Comparison of ENCODE assay signal across 26 cellular contexts in genomic region chr2:241070361-241070760, GRCh38. TPM values are rescaled to one million over a fixed set of nuclear protein-coding genes. Genes with fewer than 3 reads are reported as not detected.
DNase-seq lines count a peak whose midpoint lies in the region; ATAC-seq and TF ChIP-seq lines count a peak whose summit lies in the region.
"Had no signal": no experiment of that assay in that cellular context is flagged by ENCODE, and none has a peak within 500 bp of the region (broad histone marks: within the 10 kb centered on the region; RNA-seq: fewer than 3 reads in every experiment).

No MANE protein-coding gene starts in this region.

- H3K27ac Mint-ChIP-seq in activated CD4-positive, alpha-beta memory T cell treated with anti-CD3 and anti-CD28 coated beads, Interleukin-2, amount 10 ng/mL, durations not matched to agents 7 days and 5 days: no peak overlapping the region
- no peak overlapping the region for H3K27ac Mint-ChIP-seq in activated CD4-positive, alpha-beta memory T cell treated with anti-CD3 and anti-CD28 coated beads for 36 hours
- H3K27ac Mint-ChIP-seq in neural progenitor cell: peak overlapping the region; percentile 33
- no peak overlapping the region for H3K27ac Mint-ChIP-seq in type B pancreatic cell
- H3K27ac Mint-ChIP-seq: CD14-positive monocyte, HFFc6 had no signal

- H3K9me3 ChIP-seq in neural progenitor cell (ENCODE audit: low read depth): no peaks in the 10 kb centered on the region
- H3K9me3 ChIP-seq: BE2C, HAP-1 had no signal

- no peaks in the 10 kb centered on the region for H3K4me1 ChIP-seq in neural progenitor cell
- H3K4me1 ChIP-seq: BE2C, HAP-1 had no signal

- ATAC-seq in left cardiac atrium (no peak), left ventricle myocardium superior (no peak)
- ATAC-seq: K562 had no signal

- H3K4me2 ChIP-seq in neural progenitor cell: no peak overlapping the region
- H3K4me2 ChIP-seq: PC-9 had no signal

- H3K4me1 Mint-ChIP-seq in activated CD4-positive, alpha-beta memory T cell treated with anti-CD3 and anti-CD28 coated beads, Interleukin-2, amount 10 ng/mL, durations not matched to agents 7 days and 5 days: no peaks in the 10 kb centered on the region
- no peaks in the 10 kb centered on the region for H3K4me1 Mint-ChIP-seq in activated CD4-positive, alpha-beta memory T cell treated with anti-CD3 and anti-CD28 coated beads for 36 hours (ENCODE audit: low read depth)
- peaks cover 5% of the 10 kb centered on the region for H3K4me1 Mint-ChIP-seq in neural progenitor cell
- H3K4me1 Mint-ChIP-seq in type B pancreatic cell (ENCODE audit: unreplicated experiment): peaks cover 7% of the 10 kb centered on the region
- H3K4me1 Mint-ChIP-seq: CD14-positive monocyte had no signal

- H4K20me1 ChIP-seq in neural progenitor cell (ENCODE audit: low read depth): peaks cover 8% of the 10 kb centered on the region

- H3K36me3 ChIP-seq in neural progenitor cell: no peaks in the 10 kb centered on the region
- H3K36me3 ChIP-seq: BE2C, HAP-1 had no signal

- no peaks in the 10 kb centered on the region for H3K36me3 Mint-ChIP-seq in activated CD4-positive, alpha-beta memory T cell treated with anti-CD3 and anti-CD28 coated beads, Interleukin-2, amount 10 ng/mL, durations not matched to agents 7 days and 5 days (ENCODE audit: low read depth)
- H3K36me3 Mint-ChIP-seq in activated CD4-positive, alpha-beta memory T cell treated with anti-CD3 and anti-CD28 coated beads for 36 hours: peaks cover 2% of the 10 kb centered on the region
- H3K36me3 Mint-ChIP-seq in neural progenitor cell (peaks cover 2% of the 10 kb centered on the region), type B pancreatic cell (peaks cover 7% of the 10 kb centered on the region)

- no peak overlapping the region for H3K4me3 Mint-ChIP-seq in activated CD4-positive, alpha-beta memory T cell treated with anti-CD3 and anti-CD28 coated beads, Interleukin-2, amount 10 ng/mL, durations not matched to agents 7 days and 5 days
- no peak overlapping the region for H3K4me3 Mint-ChIP-seq in activated CD4-positive, alpha-beta memory T cell treated with anti-CD3 and anti-CD28 coated beads for 36 hours
- H3K4me3 Mint-ChIP-seq in neural progenitor cell (peak overlapping the region; percentile 46), type B pancreatic cell (no peak overlapping the region)
- H3K4me3 Mint-ChIP-seq: CD14-positive monocyte, HFFc6 had no signal

- no peaks in the 10 kb centered on the region for H3F3A ChIP-seq in neural progenitor cell (ENCODE audit: low read depth)

- TF ChIP-seq CTCF in neural progenitor cell (IDR thresholded peaks at IDR 0.05) (no peak), type B pancreatic cell (conservative IDR thresholded peaks at IDR 0.05) (no peak)

- H3K79me2 ChIP-seq in neural progenitor cell (ENCODE audit: low read depth): no peaks in the 10 kb centered on the region

- CTCF ChIA-PET in activated CD4-positive, alpha-beta memory T cell treated with anti-CD3 and anti-CD28 coated beads, Interleukin-2, amount 10 ng/mL, durations not matched to agents 7 days and 5 days (lab: Charles Lee): no interaction called here
- CTCF ChIA-PET in activated CD4-positive, alpha-beta memory T cell treated with anti-CD3 and anti-CD28 coated beads for 36 hours (lab: Charles Lee): no interaction called here

- POLR2A ChIA-PET in activated CD4-positive, alpha-beta memory T cell treated with anti-CD3 and anti-CD28 coated beads, Interleukin-2, amount 10 ng/mL, durations not matched to agents 7 days and 5 days (lab: Charles Lee): no interaction called here
- POLR2A ChIA-PET in activated CD4-positive, alpha-beta memory T cell treated with anti-CD3 and anti-CD28 coated beads for 36 hours (lab: Charles Lee): no interaction called here

- H3K9ac ChIP-seq in neural progenitor cell: no peak overlapping the region
- H3K9ac ChIP-seq: GM23248 had no signal

- no peak overlapping the region for H3K4me3 ChIP-seq in neural progenitor cell
- H3K4me3 ChIP-seq: GM23248, HAP-1, K562, PC-9 had no signal

- H3K27me3 Mint-ChIP-seq in activated CD4-positive, alpha-beta memory T cell treated with anti-CD3 and anti-CD28 coated beads, Interleukin-2, amount 10 ng/mL, durations not matched to agents 7 days and 5 days: no peaks in the 10 kb centered on the region
- H3K27me3 Mint-ChIP-seq in activated CD4-positive, alpha-beta memory T cell treated with anti-CD3 and anti-CD28 coated beads for 36 hours: no peaks in the 10 kb centered on the region
- H3K27me3 Mint-ChIP-seq in neural progenitor cell (ENCODE audit: insufficient read depth, low read depth) (peaks cover 6% of the 10 kb centered on the region), type B pancreatic cell (no peaks in the 10 kb centered on the region)

- no peaks in the 10 kb centered on the region for H3K9me3 Mint-ChIP-seq in activated CD4-positive, alpha-beta memory T cell treated with anti-CD3 and anti-CD28 coated beads, Interleukin-2, amount 10 ng/mL, durations not matched to agents 7 days and 5 days
- no peaks in the 10 kb centered on the region for H3K9me3 Mint-ChIP-seq in activated CD4-positive, alpha-beta memory T cell treated with anti-CD3 and anti-CD28 coated beads for 36 hours
- H3K9me3 Mint-ChIP-seq in neural progenitor cell (no peaks in the 10 kb centered on the region), type B pancreatic cell (no peaks in the 10 kb centered on the region)
- H3K9me3 Mint-ChIP-seq: CD14-positive monocyte, HFFc6 had no signal

- DNase-seq in activated CD4-positive, alpha-beta memory T cell treated with anti-CD3 and anti-CD28 coated beads, Interleukin-2, amount 10 ng/mL, durations not matched to agents 7 days and 5 days: peak; percentile 10
- DNase-seq in activated CD4-positive, alpha-beta memory T cell treated with anti-CD3 and anti-CD28 coated beads for 36 hours: no peak
- DNase-seq in left cardiac atrium (peak; percentile 5), left ventricle myocardium superior (no peak), neural progenitor cell (ENCODE audit: low spot score) (no peak), type B pancreatic cell (ENCODE audit: extremely low spot score, unreplicated experiment) (peak; percentile 54), mesenteric fat pad (ENCODE audit: low spot score) (no peak), NCI-H2081 (lab: John Stamatoyannopoulos, UW) (no peak)
- DNase-seq: 8988T, ACHN, BE2C, Calu3, DMS153, DND-41, GM23248, HFFc6, Kasumi-1, NCI-H1105 treated with DMSO at 0.1 percent for 48 hours, NCI-H146, NCI-H1930, NCI-H446 treated with DMSO at 0.1 percent for 48 hours, PC-9, Right ventricle myocardium superior had no signal

- intact Hi-C loops in activated CD4-positive, alpha-beta memory T cell treated with anti-CD3 and anti-CD28 coated beads for 36 hours (cut with micrococcal nuclease): loop anchor here (10.0 kb wide), 1 partner anchor 204 kb away; no protein-coding TSS in a partner anchor
- intact Hi-C loops in left cardiac atrium (cut with DNase I): loop anchor here in 1 of 2 donors (10.0 kb wide), 1 partner anchor 216 kb away; no protein-coding TSS in a partner anchor
- intact Hi-C loops in left ventricle myocardium superior (cut with micrococcal nuclease): no loop called here

- no peak overlapping the region for H2AFZ ChIP-seq in neural progenitor cell (replicated peaks)
- H2AFZ ChIP-seq: GM23248, PC-9 had no signal

- H3K27ac ChIP-seq in neural progenitor cell: no peak overlapping the region
- H3K27ac ChIP-seq: GM23248, PC-9 had no signal

- no peaks in the 10 kb centered on the region for H3K27me3 ChIP-seq in neural progenitor cell
- H3K27me3 ChIP-seq: BE2C had no signal

RNA-seq across cellular contexts. Expression of gene MTERF4, which starts 31.7 kb away (rescaled TPM):
- 10 to 100 TPM; 41.5 to 45.4 TPM for total RNA-seq in activated CD4-positive, alpha-beta memory T cell treated with anti-CD3 and anti-CD28 coated beads, Interleukin-2, amount 10 ng/mL, durations not matched to agents 7 days and 5 days
- total RNA-seq in activated CD4-positive, alpha-beta memory T cell treated with anti-CD3 and anti-CD28 coated beads for 36 hours: 10 to 100 TPM; 43.9 to 46.0 TPM
- 10 to 100 TPM; 19.1 to 21.7 TPM for total RNA-seq in left cardiac atrium
- 25.8 TPM for total RNA-seq in left ventricle myocardium superior
- total RNA-seq in neural progenitor cell (ENCODE audit: low replicate concordance): 42.2 and 58.1 TPM in 2 replicates
- total RNA-seq in type B pancreatic cell (ENCODE audit: low replicate concordance): 38.9 and 46.3 TPM in 2 replicates
- 23.6 TPM for total RNA-seq in mesenteric fat pad

Comparison
In these comparisons a context has a peak if more than half of its experiments do, and no peak if none do; other contexts are left out.
1. DNase-seq: peak in activated CD4-positive, alpha-beta memory T cell treated with anti-CD3 and anti-CD28 coated beads, Interleukin-2, amount 10 ng/mL, durations not matched to agents 7 days and 5 days (single experiment), left cardiac atrium (single experiment) and type B pancreatic cell (single experiment); none in activated CD4-positive, alpha-beta memory T cell treated with anti-CD3 and anti-CD28 coated beads for 36 hours (single experiment), left ventricle myocardium superior (single experiment), neural progenitor cell (single experiment), mesenteric fat pad (single experiment) and NCI-H2081 (0 of 2).